In genomic region chr2:149544692-149545091, GRCh38 we compare ENCODE assay signal across 17 cellular contexts. TPM values are rescaled to one million over a fixed set of nuclear protein-coding genes. Genes with fewer than 3 reads are reported as not detected.
A peak's percentile ranks its signal among the peaks of the same experiment; 100 is the strongest.
DNase-seq lines count a peak whose midpoint lies in the region; ATAC-seq and TF ChIP-seq lines count a peak whose summit lies in the region.
"Had no signal": no experiment of that assay in that cellular context is flagged by ENCODE, and none has a peak within 500 bp of the region (broad histone marks: within the 10 kb centered on the region; RNA-seq: fewer than 3 reads in every experiment).

No MANE protein-coding gene starts in this region.

- H3K4me1 ChIP-seq in mesenchymal stem cell (ENCODE audit: control insufficient read depth, insufficient read depth, low read depth, low read length) = no peaks in the 10 kb centered on the region

- H4K8ac ChIP-seq in mesenchymal stem cell (ENCODE audit: low read length) = no peak overlapping the region

- H2AFZ ChIP-seq in mesenchymal stem cell (ENCODE audit: low read depth, low read length) = no peak overlapping the region

- no peak overlapping the region for H3K4me2 ChIP-seq in mesenchymal stem cell (ENCODE audit: low read length, poor library complexity, severe bottlenecking)

- H3K4me1 Mint-ChIP-seq in CD4-positive, alpha-beta T cell (ENCODE audit: low read depth) = peaks cover 14% of the 10 kb centered on the region
- peaks cover 10% of the 10 kb centered on the region for H3K4me1 Mint-ChIP-seq in activated CD8-positive, alpha-beta T cell treated with anti-CD3 and anti-CD28 coated beads for 36 hours (ENCODE audit: low read depth)

- no peak overlapping the region for H3K27ac ChIP-seq in CD4-positive, alpha-beta T cell (ENCODE audit: low read depth, low read length)
- H3K27ac ChIP-seq in mesenchymal stem cell (ENCODE audit: low read length, poor library complexity, severe bottlenecking) = no peak overlapping the region
- H3K27ac ChIP-seq: skin epidermis had no signal

- no peak for TF ChIP-seq CTCF in CD4-positive, alpha-beta T cell (IDR thresholded peaks at IDR 0.05)
- TF ChIP-seq CTCF in activated CD8-positive, alpha-beta T cell treated with anti-CD3 and anti-CD28 coated beads for 36 hours (IDR thresholded peaks at IDR 0.05) = no peak

- no peak overlapping the region for H2BK5ac ChIP-seq in mesenchymal stem cell (ENCODE audit: low read depth, low read length, poor library complexity, severe bottlenecking)

- H3K4ac ChIP-seq in mesenchymal stem cell (ENCODE audit: low read depth in 1 of 2, low read length in 2 of 2) = no peak overlapping the region

- H3K9me3 ChIP-seq in CD4-positive, alpha-beta T cell (ENCODE audit: control insufficient read depth, low read length) = no peaks in the 10 kb centered on the region
- H3K9me3 ChIP-seq in mesenchymal stem cell (ENCODE audit: control insufficient read depth, low read length) = no peaks in the 10 kb centered on the region

- H3K9me3 Mint-ChIP-seq in CD4-positive, alpha-beta T cell = no peaks in the 10 kb centered on the region
- no peaks in the 10 kb centered on the region for H3K9me3 Mint-ChIP-seq in activated CD8-positive, alpha-beta T cell treated with anti-CD3 and anti-CD28 coated beads for 36 hours
- H3K9me3 Mint-ChIP-seq: activated CD4-positive, alpha-beta memory T cell treated with anti-CD3 and anti-CD28 coated beads for 36 hours had no signal

- intact Hi-C loops in CD4-positive, alpha-beta T cell (cut with DNase I, micrococcal nuclease) = no loop called here
- intact Hi-C loops in activated CD8-positive, alpha-beta T cell treated with anti-CD3 and anti-CD28 coated beads for 36 hours (cut with micrococcal nuclease) = no loop called here

- H3K4me3 ChIP-seq in mesenchymal stem cell (ENCODE audit: insufficient read depth in 1 of 2, low read depth in 1 of 2, low read length in 2 of 2) = no peak overlapping the region
- H3K4me3 ChIP-seq: skin epidermis had no signal

- ATAC-seq in CD4-positive, alpha-beta T cell (ENCODE audit: poor library complexity) = peak; percentile 57
- ATAC-seq in activated CD8-positive, alpha-beta T cell treated with anti-CD3 and anti-CD28 coated beads for 36 hours = peak; percentile 61
- ATAC-seq in GM19395 (IDR thresholded peaks at IDR 0.05; ENCODE audit: unreplicated experiment) = no peak
- ATAC-seq: PC-3 had no signal

- no peaks in the 10 kb centered on the region for H3K27me3 Mint-ChIP-seq in CD4-positive, alpha-beta T cell
- H3K27me3 Mint-ChIP-seq in activated CD8-positive, alpha-beta T cell treated with anti-CD3 and anti-CD28 coated beads for 36 hours = no peaks in the 10 kb centered on the region
- H3K27me3 Mint-ChIP-seq: activated CD4-positive, alpha-beta memory T cell treated with anti-CD3 and anti-CD28 coated beads for 36 hours; progenitor cell of endocrine pancreas had no signal

- peak overlapping the region; percentile 69 for H3K4me3 Mint-ChIP-seq in CD4-positive, alpha-beta T cell
- peak overlapping the region; percentile 26 for H3K4me3 Mint-ChIP-seq in activated CD8-positive, alpha-beta T cell treated with anti-CD3 and anti-CD28 coated beads for 36 hours
- H3K4me3 Mint-ChIP-seq: activated CD4-positive, alpha-beta memory T cell treated with anti-CD3 and anti-CD28 coated beads for 36 hours had no signal

- POLR2A ChIA-PET in CD4-positive, alpha-beta T cell (lab: Charles Lee) = no interaction called here
- POLR2A ChIA-PET in activated CD8-positive, alpha-beta T cell treated with anti-CD3 and anti-CD28 coated beads for 36 hours (lab: Charles Lee) = no interaction called here

- no peak overlapping the region for H2AK5ac ChIP-seq in mesenchymal stem cell (ENCODE audit: low read length, severe bottlenecking)

- no peak overlapping the region for H3K23ac ChIP-seq in mesenchymal stem cell (ENCODE audit: low read length in 2 of 2)

- H3K27me3 ChIP-seq in CD4-positive, alpha-beta T cell (ENCODE audit: control insufficient read depth, insufficient read depth, low read length) = no peaks in the 10 kb centered on the region
- H3K27me3 ChIP-seq in mesenchymal stem cell (ENCODE audit: control insufficient read depth in 1 of 2, insufficient read depth in 1 of 2, low read length in 2 of 2) = peaks cover 0 to 6% of the 10 kb centered on the region in 2 experiments

- peak overlapping the region; percentile 48 for H2BK15ac ChIP-seq in mesenchymal stem cell (ENCODE audit: low read depth, poor library complexity, severe bottlenecking)

- no peaks in the 10 kb centered on the region for H3K36me3 ChIP-seq in mesenchymal stem cell (ENCODE audit: control insufficient read depth in 1 of 2, insufficient read depth in 2 of 2, low read depth in 1 of 2, low read length in 2 of 2)

- H3K79me1 ChIP-seq in mesenchymal stem cell (replicated peaks; ENCODE audit: low read length, poor library complexity, severe bottlenecking) = no peaks in the 10 kb centered on the region

- CTCF ChIA-PET in CD4-positive, alpha-beta T cell (lab: Charles Lee) = no interaction called here
- CTCF ChIA-PET in activated CD8-positive, alpha-beta T cell treated with anti-CD3 and anti-CD28 coated beads for 36 hours (lab: Charles Lee) = no interaction called here

- no peak overlapping the region for H3K9ac ChIP-seq in mesenchymal stem cell (ENCODE audit: low read length)

- no peak for DNase-seq in CD4-positive, alpha-beta T cell
- peak; percentile 9 for DNase-seq in HT1080 (ENCODE audit: low read depth)
- DNase-seq in activated CD8-positive, alpha-beta T cell treated with anti-CD3 and anti-CD28 coated beads for 36 hours = no peak
- no peak for DNase-seq in mesenchymal stem cell
- no peak for DNase-seq in hippocampal formation (lab: John Stamatoyannopoulos, UW)
- DNase-seq in DMS79 treated with DMSO at 0.1 percent for 48 hours (lab: John Stamatoyannopoulos, UW) = no peak
- DNase-seq: activated CD4-positive, alpha-beta memory T cell treated with anti-CD3 and anti-CD28 coated beads for 36 hours; GF-D8; Karpas-422; NCI-H2171; NCI-H748 treated with DMSO at 0.1 percent for 48 hours; PC-3; stimulated activated CD4-positive, alpha-beta T cell treated with anti-CD3 and anti-CD28 coated beads, Interleukin-4, amount 100 ng/mL, for 24 hours; T-helper 9 cell had no signal

- no peak overlapping the region for H3K27ac Mint-ChIP-seq in CD4-positive, alpha-beta T cell
- H3K27ac Mint-ChIP-seq in activated CD8-positive, alpha-beta T cell treated with anti-CD3 and anti-CD28 coated beads for 36 hours = no peak overlapping the region
- H3K27ac Mint-ChIP-seq: activated CD4-positive, alpha-beta memory T cell treated with anti-CD3 and anti-CD28 coated beads for 36 hours; progenitor cell of endocrine pancreas had no signal

- no peaks in the 10 kb centered on the region for H3K36me3 Mint-ChIP-seq in CD4-positive, alpha-beta T cell (ENCODE audit: low read depth)
- H3K36me3 Mint-ChIP-seq in activated CD8-positive, alpha-beta T cell treated with anti-CD3 and anti-CD28 coated beads for 36 hours (ENCODE audit: low read depth) = peaks cover 1% of the 10 kb centered on the region
- H3K36me3 Mint-ChIP-seq: activated CD4-positive, alpha-beta memory T cell treated with anti-CD3 and anti-CD28 coated beads for 36 hours had no signal

- H2BK120ac ChIP-seq in mesenchymal stem cell (ENCODE audit: low read depth, low read length) = no peak overlapping the region

- H3K14ac ChIP-seq in mesenchymal stem cell (ENCODE audit: low read length in 2 of 2) = no peak overlapping the region

- no peak overlapping the region for H4K91ac ChIP-seq in mesenchymal stem cell (ENCODE audit: low read length)

- WGBS in mesenchymal stem cell = 100% methylated on average over 1 of the region's 1 CpG

- H2BK12ac ChIP-seq in mesenchymal stem cell (ENCODE audit: low read length in 2 of 2) = no peak overlapping the region

- no peak overlapping the region for H3K18ac ChIP-seq in mesenchymal stem cell (ENCODE audit: low read depth in 1 of 2, low read length in 2 of 2)

RNA-seq across cellular contexts. Expression of gene MMADHC, which starts 42.9 kb away (rescaled TPM):
- 10 to 100 TPM; 77.3 to 77.8 TPM for total RNA-seq in CD4-positive, alpha-beta T cell
- total RNA-seq in HT1080 (2014; rRNA removed; shearing (Covaris generic)) = 148 and 170 TPM in 2 replicates
- 185 and 189 TPM in 2 replicates for polyA plus RNA-seq in HT1080 (2015; cell fraction: cytosol; rRNA removed)
- 114 TPM in 2 replicates for polyA plus RNA-seq in HT1080 (2015; cell fraction: nucleus; rRNA removed)
- total RNA-seq in activated CD8-positive, alpha-beta T cell treated with anti-CD3 and anti-CD28 coated beads for 36 hours = 100 to 1,000 TPM; 130 to 132 TPM
- 85.8 TPM for polyA plus RNA-seq in mesenchymal stem cell (2013, experiment 1 of 2)
- 87.7 TPM for polyA plus RNA-seq in mesenchymal stem cell (2013, experiment 2 of 2)
